In genomic region chr20:13302647-13303425, GRCh38 we compare ENCODE assay signal across 9 cellular contexts.
DNase-seq lines count a peak whose midpoint lies in the region; ATAC-seq, FAIRE-seq and TF ChIP-seq lines count a peak whose summit lies in the region.
"Had no signal": no experiment of that assay in that cellular context is flagged by ENCODE, and none has a peak within 500 bp of the region (broad histone marks: within the 10 kb centered on the region; RNA-seq: fewer than 3 reads in every experiment).

No MANE protein-coding gene starts in this region.

- peaks cover 6% of the 10 kb centered on the region for H3K36me3 Mint-ChIP-seq in T-cell

- no peak overlapping the region for H3K23ac ChIP-seq in mesenchymal stem cell (ENCODE audit: low read length in 2 of 2)

- WGBS in mesenchymal stem cell, result 75% methylated on average over 9 of the region's 9 CpGs

- POLR2A ChIA-PET in T-cell (lab: Charles Lee), result no interaction called here

- H2BK5ac ChIP-seq in mesenchymal stem cell (ENCODE audit: low read depth, low read length, poor library complexity, severe bottlenecking), result no peak overlapping the region

- H2AFZ ChIP-seq in mesenchymal stem cell (ENCODE audit: low read depth, low read length), result no peak overlapping the region

- FAIRE-seq in bronchial epithelial cell (lab: Jason Lieb, UNC), result no peak
- no peak for FAIRE-seq in urothelium cell line (lab: Jason Lieb, UNC)

- CTCF ChIA-PET in T-cell (lab: Charles Lee), result interaction anchor here (0.6 to 3.2 kb wide), 10 partner anchors 9 to 187 kb away, joined by 3 to 48 read pairs (median 4); no protein-coding TSS in a partner anchor

- no peak overlapping the region for H4K8ac ChIP-seq in mesenchymal stem cell (ENCODE audit: low read length)

- H3K9ac ChIP-seq in mesenchymal stem cell (ENCODE audit: low read length), result no peak overlapping the region

- no peak overlapping the region for H3K27ac Mint-ChIP-seq in T-cell

- H2AK5ac ChIP-seq in mesenchymal stem cell (ENCODE audit: low read length, severe bottlenecking), result no peak overlapping the region

- in situ Hi-C loops in KBM-7 (cut with MboI; ENCODE audit: low pct_unique_long_range_greater_than_20kb, low sequenced_read_pairs), result no loop called here

- no peak overlapping the region for H3K4me3 Mint-ChIP-seq in T-cell

- no peak overlapping the region for H3K4me2 ChIP-seq in mesenchymal stem cell (ENCODE audit: low read length, poor library complexity, severe bottlenecking)

- H2BK12ac ChIP-seq in mesenchymal stem cell (ENCODE audit: low read length in 2 of 2), result no peak overlapping the region

- H3K27ac ChIP-seq in mesenchymal stem cell (ENCODE audit: low read length, poor library complexity, severe bottlenecking), result no peak overlapping the region
- H3K27ac ChIP-seq: skin epidermis had no signal

- H3K4me1 ChIP-seq in mesenchymal stem cell (ENCODE audit: control insufficient read depth, insufficient read depth, low read depth, low read length), result peaks cover 2% of the 10 kb centered on the region

- no peaks in the 10 kb centered on the region for H3K9me3 Mint-ChIP-seq in T-cell

- no peaks in the 10 kb centered on the region for H3K27me3 Mint-ChIP-seq in T-cell

- no peaks in the 10 kb centered on the region for H3K36me3 ChIP-seq in bronchial epithelial cell (ENCODE audit: control insufficient read depth, insufficient read depth, low read length)
- H3K36me3 ChIP-seq in mesenchymal stem cell (ENCODE audit: control insufficient read depth in 1 of 2, insufficient read depth in 2 of 2, low read depth in 1 of 2, low read length in 2 of 2), result peaks cover 6 to 16% of the 10 kb centered on the region in 2 experiments

- peak; percentile 73 for TF ChIP-seq CTCF in bronchial epithelial cell (IDR thresholded peaks at IDR 0.05; ENCODE audit: insufficient read depth, low read length, severe bottlenecking)

- no peaks in the 10 kb centered on the region for H3K9me3 ChIP-seq in mesenchymal stem cell (ENCODE audit: control insufficient read depth, low read length)

- no peak overlapping the region for H2BK15ac ChIP-seq in mesenchymal stem cell (ENCODE audit: low read depth, poor library complexity, severe bottlenecking)

- ATAC-seq in GM21576 (IDR thresholded peaks at IDR 0.05; ENCODE audit: unreplicated experiment) (peak; percentile 85), T-cell (replicated peaks in 1 of 4) (peak; percentile 48 to 70 (median 66))

- no peak overlapping the region for H3K14ac ChIP-seq in mesenchymal stem cell (ENCODE audit: low read length in 2 of 2)

- DNase-seq in ELR (ENCODE audit: low read depth), result peak; percentile 43
- peak; percentile 31 for DNase-seq in KBM-7
- DNase-seq in T-cell, result peak in 26 of 34 experiments; percentile 4 to 46 (median 21)
- peak; percentile 12 for DNase-seq in bronchial epithelial cell (ENCODE audit: low read depth)
- DNase-seq in mesenchymal stem cell, result peak; percentile 25
- DNase-seq in urothelium cell line (ENCODE audit: low spot score), result peak; percentile 49
- no peak for DNase-seq in NOMO-1 treated with DMSO at 0.1 percent for 48 hours (lab: John Stamatoyannopoulos, UW; ENCODE audit: unreplicated experiment)

- H3K4ac ChIP-seq in mesenchymal stem cell (ENCODE audit: low read depth in 1 of 2, low read length in 2 of 2), result no peak overlapping the region

- no peak overlapping the region for H3K18ac ChIP-seq in mesenchymal stem cell (ENCODE audit: low read depth in 1 of 2, low read length in 2 of 2)

- no peak overlapping the region for H2BK120ac ChIP-seq in mesenchymal stem cell (ENCODE audit: low read depth, low read length)

- H4K91ac ChIP-seq in mesenchymal stem cell (ENCODE audit: low read length), result no peak overlapping the region

- no peak overlapping the region for H3K4me3 ChIP-seq in bronchial epithelial cell (ENCODE audit: low read depth, low read length)
- H3K4me3 ChIP-seq in mesenchymal stem cell (ENCODE audit: insufficient read depth in 1 of 2, low read depth in 1 of 2, low read length in 2 of 2), result no peak overlapping the region
- H3K4me3 ChIP-seq: skin epidermis had no signal

- no peaks in the 10 kb centered on the region for H3K79me1 ChIP-seq in mesenchymal stem cell (replicated peaks; ENCODE audit: low read length, poor library complexity, severe bottlenecking)

- H3K27me3 ChIP-seq in bronchial epithelial cell (ENCODE audit: control insufficient read depth, insufficient read depth, low read length), result no peaks in the 10 kb centered on the region
- H3K27me3 ChIP-seq in mesenchymal stem cell (ENCODE audit: control insufficient read depth in 1 of 2, insufficient read depth in 1 of 2, low read length in 2 of 2), result no peaks in the 10 kb centered on the region

- no peaks in the 10 kb centered on the region for H3K4me1 Mint-ChIP-seq in T-cell
